8 cellular contexts compared by ENCODE assay signal in genomic region chr12:5432011-5432400, GRCh38. TPM values are rescaled to one million over a fixed set of nuclear protein-coding genes. Genes with fewer than 3 reads are reported as not detected.
DNase-seq lines count a peak whose midpoint lies in the region; ATAC-seq and TF ChIP-seq lines count a peak whose summit lies in the region.

NTF3 (plus strand) TSS chr12:5432108; CDS start chr12:5432325, 217 bp downstream.

- intact Hi-C loops in left ventricle myocardium inferior (cut with micrococcal nuclease) (loop anchor here (10.0 kb wide), 1 partner anchor 83 kb away; no protein-coding TSS in a partner anchor), gastrocnemius medialis (cut with DNase I; ENCODE audit: low total_unique reads) (loop anchor here (2.0 to 5.0 kb wide), 2 partner anchors 50 to 261 kb away; no protein-coding TSS in a partner anchor)

- CTCF ChIA-PET in T-cell (lab: Charles Lee): interaction anchor here in 1 of 2 donors (0.7 kb wide), 1 partner anchor 431 kb away, joined by 4 read pairs; no protein-coding TSS in a partner anchor

- H3K9me3 ChIP-seq in left ventricle myocardium inferior (replicated peaks): no peaks in the 10 kb centered on the region
- no peaks in the 10 kb centered on the region for H3K9me3 ChIP-seq in gastrocnemius medialis

- ATAC-seq in T-cell (replicated peaks in 1 of 4) (no peak), gastrocnemius medialis (peak; percentile 63 to 68), HG03378 (IDR thresholded peaks at IDR 0.05; ENCODE audit: unreplicated experiment) (no peak), HG02852 (IDR thresholded peaks at IDR 0.05; ENCODE audit: unreplicated experiment) (no peak)

- peaks cover 92% of the 10 kb centered on the region for H3K27me3 ChIP-seq in left ventricle myocardium inferior (ENCODE audit: low read depth)
- H3K27me3 ChIP-seq in gastrocnemius medialis: peaks cover 2 to 36% (median 21%) of the 10 kb centered on the region in 3 donors

- in situ Hi-C loops in gastrocnemius medialis (cut with MboI; ENCODE audit: low sequenced_read_pairs in 4 of 4): loop anchor here in 3 of 4 donors (10.0 to 25.0 kb wide), 4 partner anchors 220 to 570 kb away; no protein-coding TSS in a partner anchor

- peaks cover 12 to 14% (median 14%) of the 10 kb centered on the region in 3 donors for H3K4me1 Mint-ChIP-seq in T-cell

- H3K4me3 Mint-ChIP-seq in T-cell: peak within 1 kb of the TSS; percentile 39 to 65 (median 62)

- peaks cover 57% of the 10 kb centered on the region for H3K4me1 ChIP-seq in left ventricle myocardium inferior
- H3K4me1 ChIP-seq in gastrocnemius medialis: peaks cover 28 to 40% of the 10 kb centered on the region in 2 donors

- POLR2A ChIA-PET in T-cell (lab: Charles Lee): no interaction called here

- DNase-seq in NCI-H2227 (lab: John Stamatoyannopoulos, UW; ENCODE audit: unreplicated experiment) (peak; percentile 39), NCI-H2227 treated with DMSO at 0.1 percent for 48 hours (lab: John Stamatoyannopoulos, UW) (no peak), T-cell (no peak), left ventricle myocardium inferior (peak; percentile 33), gastrocnemius medialis (peak in 1 of 2 donors; percentile 31), 8988T (no peak)

- TF ChIP-seq POLR2A in gastrocnemius medialis (IDR thresholded peaks at IDR 0.05): peak; percentile 29 to 46

- H3K27ac ChIP-seq in left ventricle myocardium inferior (replicated peaks): peak within 1 kb of the TSS; percentile 63
- peak within 1 kb of the TSS; percentile 22 to 59 (median 40) for H3K27ac ChIP-seq in gastrocnemius medialis

- TF ChIP-seq CTCF in left ventricle myocardium inferior (IDR thresholded peaks at IDR 0.05; ENCODE audit: borderline replicate concordance) (no peak), gastrocnemius medialis (IDR thresholded peaks at IDR 0.05 in 4 of 5, conservative IDR thresholded peaks at IDR 0.05 in 1 of 5) (no peak)

- peak within 1 kb of the TSS in 1 of 2 donors; percentile 34 for H3K27ac Mint-ChIP-seq in T-cell

- H3K36me3 ChIP-seq in left ventricle myocardium inferior (no peaks in the 10 kb centered on the region), gastrocnemius medialis (no peaks in the 10 kb centered on the region)

- peaks cover 39 to 50% of the 10 kb centered on the region in 2 donors for H3K27me3 Mint-ChIP-seq in T-cell

- no peaks in the 10 kb centered on the region for H3K36me3 Mint-ChIP-seq in T-cell

- H3K4me3 ChIP-seq in left ventricle myocardium inferior (peak within 1 kb of the TSS; percentile 69), gastrocnemius medialis (peak within 1 kb of the TSS; percentile 58 to 71 (median 66))

- no peaks in the 10 kb centered on the region for H3K9me3 Mint-ChIP-seq in T-cell

RNA-seq across cellular contexts. Expression of gene NTF3, which starts in this region (rescaled TPM):
- total RNA-seq in T-cell: not detected
- total RNA-seq in left ventricle myocardium inferior: 0.99 TPM
- total RNA-seq in gastrocnemius medialis: under 1 TPM in 2 of 4 donors, not detected in 2; 0.18 to 0.23 TPM

Comparison
In these comparisons a context has a peak if more than half of its experiments do, and no peak if none do; other contexts are left out.
1. Peak in DNase-seq, H3K4me3 ChIP-seq and H3K27ac ChIP-seq in left ventricle myocardium inferior; RNA of the gene not detected or under 1 TPM.
2. Peak in ATAC-seq, H3K4me3 ChIP-seq and H3K27ac ChIP-seq in gastrocnemius medialis; RNA of the gene not detected or under 1 TPM.